In the genomic region with DNA sequence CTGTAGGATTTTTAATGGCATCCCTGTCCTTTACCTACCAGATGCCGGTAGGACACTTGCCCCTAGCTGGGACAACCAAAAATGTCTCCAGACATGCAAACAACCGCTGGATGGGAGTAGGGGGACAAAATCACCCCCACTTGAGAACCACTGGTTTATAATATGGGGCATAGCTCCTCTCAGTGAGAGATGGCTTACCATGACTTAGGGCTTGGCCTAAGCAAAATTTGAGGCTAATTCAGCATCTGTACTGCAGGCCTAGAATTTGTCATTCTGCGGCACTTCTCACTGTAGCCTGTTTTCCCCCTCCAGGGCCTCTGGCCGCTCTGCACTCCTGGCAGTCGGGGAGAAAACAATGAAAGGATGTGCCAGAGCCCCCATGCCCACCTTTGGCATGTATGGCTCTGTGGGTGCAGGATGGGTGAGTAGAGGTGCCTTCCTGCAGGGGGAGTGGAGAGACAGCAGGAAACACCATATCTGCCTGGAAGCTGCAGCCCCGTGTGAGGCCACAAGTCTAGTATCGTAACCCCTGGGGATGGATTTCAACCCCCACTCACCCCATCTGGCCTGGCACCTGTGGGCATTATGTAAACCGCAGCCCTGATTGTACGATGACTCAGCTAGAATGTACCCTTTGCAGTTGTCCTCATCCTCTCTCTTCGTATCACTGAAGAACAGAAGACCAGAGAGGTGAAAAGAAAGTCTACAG, we compare ENCODE assay signal across 9 cellular contexts.
DNase-seq lines count a peak whose midpoint lies in the region; ATAC-seq and TF ChIP-seq lines count a peak whose summit lies in the region.
"Had no signal": no experiment of that assay in that cellular context is flagged by ENCODE, and none has a peak within 500 bp of the region (broad histone marks: within the 10 kb centered on the region; RNA-seq: fewer than 3 reads in every experiment).

No MANE protein-coding gene starts in this region.

- H3K4me1 ChIP-seq in adrenal gland (replicated peaks in 1 of 2): no peaks in the 10 kb centered on the region
- peaks cover 23% of the 10 kb centered on the region for H3K4me1 ChIP-seq in smooth muscle cell (ENCODE audit: low read depth)

- intact Hi-C loops in adrenal gland (cut with DNase I): no loop called here

- H3K9me3 ChIP-seq in adrenal gland (replicated peaks in 1 of 3) (no peaks in the 10 kb centered on the region), smooth muscle cell (replicated peaks; ENCODE audit: low read depth) (no peaks in the 10 kb centered on the region)

- TF ChIP-seq POLR2A in adrenal gland (IDR thresholded peaks at IDR 0.05): no peak

- no peak overlapping the region for H3K9ac ChIP-seq in smooth muscle cell (ENCODE audit: low read depth)

- H4K20me1 ChIP-seq in smooth muscle cell (ENCODE audit: low read depth): no peaks in the 10 kb centered on the region

- no peaks in the 10 kb centered on the region for H3K27me3 ChIP-seq in kidney epithelial cell (ENCODE audit: control insufficient read depth, insufficient read depth, low read length)
- no peaks in the 10 kb centered on the region for H3K27me3 ChIP-seq in adrenal gland
- H3K27me3 ChIP-seq in smooth muscle cell (ENCODE audit: low read depth): no peaks in the 10 kb centered on the region

- ATAC-seq in GM18519 (IDR thresholded peaks at IDR 0.05; ENCODE audit: low FRiP score, unreplicated experiment): peak; percentile 36

- peaks cover 15% of the 10 kb centered on the region for H3F3A ChIP-seq in smooth muscle cell (ENCODE audit: low read depth)

- 79 to 85% (median 80%) methylated on average over 8 to 10 of the region's 10 CpGs for WGBS in adrenal gland, 4 donors
- WGBS in smooth muscle cell (ENCODE audit: low lambda C conversion rate): 83% methylated on average over 10 of the region's 10 CpGs

- H3K27ac ChIP-seq in adrenal gland (no peak overlapping the region), smooth muscle cell (ENCODE audit: low read depth) (no peak overlapping the region)

- H3K79me2 ChIP-seq in smooth muscle cell (ENCODE audit: low read depth): no peaks in the 10 kb centered on the region

- H2AFZ ChIP-seq in smooth muscle cell (ENCODE audit: low read depth): no peak overlapping the region

- no peaks in the 10 kb centered on the region for H3K36me3 ChIP-seq in kidney epithelial cell (ENCODE audit: control insufficient read depth, insufficient read depth, low read length)
- H3K36me3 ChIP-seq in adrenal gland (replicated peaks in 1 of 2): no peaks in the 10 kb centered on the region
- H3K36me3 ChIP-seq in smooth muscle cell (ENCODE audit: low read depth): no peaks in the 10 kb centered on the region

- H3K4me2 ChIP-seq in smooth muscle cell: no peak overlapping the region

- TF ChIP-seq CTCF in HFF-Myc (IDR thresholded peaks at IDR 0.05; ENCODE audit: low read depth, low read length, missing control alignments) (peak; percentile 44), kidney epithelial cell (IDR thresholded peaks at IDR 0.05; ENCODE audit: insufficient read depth, low read length, poor library complexity, severe bottlenecking) (peak; percentile 43), adrenal gland (IDR thresholded peaks at IDR 0.05) (no peak), smooth muscle cell (IDR thresholded peaks at IDR 0.05; ENCODE audit: borderline replicate concordance, insufficient read depth, poor library complexity, severe bottlenecking) (no peak)

- DNase-seq in HFF-Myc (ENCODE audit: extremely low read depth, low read depth) (no peak), NCI-H460 (ENCODE audit: extremely low read depth, low read depth) (peak; percentile 75), kidney epithelial cell (ENCODE audit: low read depth) (no peak), adrenal gland (no peak), smooth muscle cell (lab: John Stamatoyannopoulos, UW; ENCODE audit: unreplicated experiment) (no peak)
- DNase-seq in activated naive CD4-positive, alpha-beta T cell (lab: John Stamatoyannopoulos, UW): no peak
- no peak for DNase-seq in activated CD8-positive, alpha-beta memory T cell treated with anti-CD3 and anti-CD28 coated beads, Interleukin-2, amount 50 U/mL, for 4 hours
- DNase-seq: activated CD4-positive, alpha-beta T cell treated with anti-CD3 and anti-CD28 coated beads, Interleukin-2, amount 50 U/mL, for 48 hours had no signal

- H3K4me3 ChIP-seq in HFF-Myc (replicated peaks; ENCODE audit: low read depth, low read length) (no peak overlapping the region), kidney epithelial cell (ENCODE audit: low read depth, low read length) (no peak overlapping the region), adrenal gland (no peak overlapping the region), smooth muscle cell (no peak overlapping the region)

Comparison
In these comparisons a context has a peak if more than half of its experiments do, and no peak if none do; other contexts are left out.
1. CTCF ChIP-seq: peak in HFF-Myc (single experiment) and kidney epithelial cell (single experiment); none in adrenal gland (0 of 6) and smooth muscle cell (single experiment).